11 cellular contexts compared by ENCODE assay signal in the genomic region with DNA sequence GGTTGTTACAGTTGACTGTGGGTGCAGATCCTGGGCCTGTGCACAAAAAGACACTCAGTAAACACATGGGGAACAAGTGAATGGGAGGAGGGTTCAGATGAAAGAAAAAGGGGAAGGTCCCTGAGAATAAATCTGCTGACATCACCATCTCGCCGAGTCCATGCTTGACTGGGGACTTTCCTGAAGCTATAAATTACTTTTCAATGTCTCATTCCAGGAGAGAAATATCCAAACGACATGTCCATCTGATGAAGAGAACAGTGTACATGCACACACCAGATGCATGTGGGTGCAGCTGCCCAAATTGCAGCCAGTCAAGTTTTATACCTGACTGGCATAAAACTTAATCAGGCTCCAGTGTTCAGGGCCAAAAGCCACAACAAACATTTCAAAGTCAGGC.
"Had no signal": no experiment of that assay in that cellular context is flagged by ENCODE, and none has a peak within 500 bp of the region (broad histone marks: within the 10 kb centered on the region; RNA-seq: fewer than 3 reads in every experiment).

No MANE protein-coding gene starts in this region.

- H3K36me3 Mint-ChIP-seq: natural killer cell treated with Interleukin-12 subunit alpha and Interleukin-12 subunit beta and Interleukin-15 and Interleukin-18, amount 100 ng/mL, for 72 hours; stimulated activated memory B cell treated with anti-CD40 and anti-IgM and Interleukin-4, amounts not matched to agents 10 μg/mL and 1 μg/mL and 100 μg/mL, for 72 hours had no signal

- DNase-seq: activated effector memory CD4-positive, alpha-beta T cell treated with anti-CD3 and anti-CD28 coated beads, Interleukin-2, amount 50 U/mL, for 16 hours; effector CD4-positive, alpha-beta T cell; heart left ventricle; trophoblast cell had no signal

- H3K4me3 ChIP-seq: coronary artery, heart left ventricle, mucosa of descending colon, prostate gland had no signal

- H3K4me1 ChIP-seq: prostate gland had no signal

- H3K27ac ChIP-seq: coronary artery, foreskin keratinocyte, heart left ventricle, prostate gland had no signal

- H3K27ac Mint-ChIP-seq: activated CD4-positive, alpha-beta T cell treated with anti-CD3 and anti-CD28 coated beads, Interleukin-2, amount 10 ng/mL, durations not matched to agents 7 days and 5 days; stimulated activated memory B cell treated with anti-CD40 and anti-IgM and Interleukin-4, amounts not matched to agents 10 μg/mL and 1 μg/mL and 100 μg/mL, for 72 hours had no signal

- H3K36me3 ChIP-seq: heart left ventricle, prostate gland had no signal

- H3K27me3 ChIP-seq: foreskin keratinocyte, heart left ventricle had no signal

- ATAC-seq: heart left ventricle; mucosa of descending colon; natural killer cell treated with Interleukin-12 subunit alpha and Interleukin-12 subunit beta and Interleukin-15 and Interleukin-18, amount 100 ng/mL, for 72 hours; stimulated activated memory B cell treated with anti-CD40 and anti-IgM and Interleukin-4, amounts not matched to agents 10 μg/mL and 1 μg/mL and 100 μg/mL, for 72 hours had no signal

- H3K4me3 Mint-ChIP-seq: activated CD4-positive, alpha-beta T cell treated with anti-CD3 and anti-CD28 coated beads, Interleukin-2, amount 10 ng/mL, durations not matched to agents 7 days and 5 days; natural killer cell treated with Interleukin-12 subunit alpha and Interleukin-12 subunit beta and Interleukin-15 and Interleukin-18, amount 100 ng/mL, for 72 hours; stimulated activated memory B cell treated with anti-CD40 and anti-IgM and Interleukin-4, amounts not matched to agents 10 μg/mL and 1 μg/mL and 100 μg/mL, for 72 hours had no signal

- H3K9me3 Mint-ChIP-seq: activated CD4-positive, alpha-beta T cell treated with anti-CD3 and anti-CD28 coated beads, Interleukin-2, amount 10 ng/mL, durations not matched to agents 7 days and 5 days; natural killer cell treated with Interleukin-12 subunit alpha and Interleukin-12 subunit beta and Interleukin-15 and Interleukin-18, amount 100 ng/mL, for 72 hours; stimulated activated memory B cell treated with anti-CD40 and anti-IgM and Interleukin-4, amounts not matched to agents 10 μg/mL and 1 μg/mL and 100 μg/mL, for 72 hours had no signal

- H3K9me3 ChIP-seq: heart left ventricle, mucosa of descending colon, prostate gland had no signal

- H3K27me3 Mint-ChIP-seq: activated CD4-positive, alpha-beta T cell treated with anti-CD3 and anti-CD28 coated beads, Interleukin-2, amount 10 ng/mL, durations not matched to agents 7 days and 5 days; natural killer cell treated with Interleukin-12 subunit alpha and Interleukin-12 subunit beta and Interleukin-15 and Interleukin-18, amount 100 ng/mL, for 72 hours; stimulated activated memory B cell treated with anti-CD40 and anti-IgM and Interleukin-4, amounts not matched to agents 10 μg/mL and 1 μg/mL and 100 μg/mL, for 72 hours had no signal
